10 cellular contexts compared by ENCODE assay signal in the genomic region with DNA sequence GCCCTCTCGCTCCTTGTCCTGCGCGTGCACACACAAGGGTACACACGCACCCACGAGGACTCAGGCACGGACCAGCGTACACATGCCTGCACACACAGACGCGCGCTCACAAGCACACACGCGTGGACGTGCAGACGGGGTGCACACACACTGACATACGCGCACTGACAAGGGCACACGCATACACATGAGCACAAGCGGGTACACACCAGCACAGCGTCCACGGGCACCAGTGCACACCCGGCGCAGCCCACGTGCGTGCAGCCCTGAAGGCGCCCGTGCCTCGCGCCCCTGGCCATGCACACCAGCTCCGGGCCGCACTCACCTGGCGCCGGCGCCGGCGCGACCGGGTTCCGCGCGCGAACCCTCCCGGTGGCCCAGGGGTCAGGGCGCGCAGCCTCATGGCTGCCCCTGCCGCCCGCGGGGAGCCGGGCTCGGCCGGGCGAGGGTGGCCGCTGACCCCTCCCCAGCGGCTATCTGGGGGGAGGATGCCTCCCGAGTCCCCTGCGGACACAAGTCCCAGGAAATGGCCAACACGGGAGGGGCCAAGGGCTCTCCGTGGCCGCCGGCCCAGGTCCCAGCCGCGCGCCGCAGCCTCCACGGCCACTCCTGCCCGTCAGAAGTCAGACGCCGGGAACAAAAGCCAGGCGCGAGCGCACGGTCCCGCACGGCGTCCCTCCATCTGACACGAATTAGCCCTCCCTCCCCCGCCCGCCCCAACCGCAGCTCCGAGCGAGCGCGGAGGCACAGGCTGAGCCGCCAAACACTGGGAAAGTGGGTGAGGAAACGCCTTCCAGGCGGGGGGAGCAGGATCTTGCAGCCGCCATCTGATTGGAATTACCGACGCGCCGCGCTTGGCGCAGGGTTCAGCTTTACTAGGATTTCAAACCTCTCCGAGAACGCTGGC. TPM values are rescaled to one million over a fixed set of nuclear protein-coding genes. Genes with fewer than 3 reads are reported as not detected.
DNase-seq lines count a peak whose midpoint lies in the region; TF ChIP-seq lines count a peak whose summit lies in the region.
"Had no signal": no experiment of that assay in that cellular context is flagged by ENCODE, and none has a peak within 500 bp of the region (broad histone marks: within the 10 kb centered on the region; RNA-seq: fewer than 3 reads in every experiment).

No MANE protein-coding gene starts in this region.

- H3K27ac ChIP-seq in esophagus (ENCODE audit: low read depth in 2 of 2, low read length in 1 of 2): no peak overlapping the region
- H3K27ac ChIP-seq in vagina: peak overlapping the region; percentile 43

- no peak for TF ChIP-seq CTCF in MCF 10A (IDR thresholded peaks at IDR 0.05; ENCODE audit: unreplicated experiment)
- no peak for TF ChIP-seq CTCF in vagina (IDR thresholded peaks at IDR 0.05)
- TF ChIP-seq CTCF in GM10266 (IDR thresholded peaks at IDR 0.05; ENCODE audit: control insufficient read depth, insufficient read depth, low read depth, missing control alignments): no peak

- no peak overlapping the region for H3K27ac Mint-ChIP-seq in MCF 10A (ENCODE audit: low read depth, unreplicated experiment)
- H3K27ac Mint-ChIP-seq: CD8-positive, alpha-beta memory T cell had no signal

- peaks cover 14% of the 10 kb centered on the region for H3K36me3 Mint-ChIP-seq in MCF 10A (ENCODE audit: insufficient read depth, unreplicated experiment)
- H3K36me3 Mint-ChIP-seq: CD8-positive, alpha-beta memory T cell had no signal

- CTCF ChIA-PET in MCF 10A (lab: Yijun Ruan, JAX): interaction anchor here (0.5 kb wide), 1 partner anchor 85 kb away, joined by 4 read pairs; no protein-coding TSS in a partner anchor

- no TSS peak for BruUV-seq in MCF 10A (replicated peaks; lab: Mats Ljungman, UMichigan)

- H3K4me1 ChIP-seq in esophagus (ENCODE audit: control insufficient read depth in 2 of 2, insufficient read depth in 2 of 2, low read length in 1 of 2): peaks cover 4 to 11% of the 10 kb centered on the region in 2 donors
- peaks cover 40% of the 10 kb centered on the region for H3K4me1 ChIP-seq in vagina

- H3K27me3 ChIP-seq in esophagus (ENCODE audit: control insufficient read depth in 1 of 2, insufficient read depth in 2 of 2, low read length in 2 of 2) (no peaks in the 10 kb centered on the region), vagina (no peaks in the 10 kb centered on the region)

- in situ Hi-C loops in T47D (cut with HindIII; ENCODE audit: low pct_unique_long_range_greater_than_20kb, low sequenced_read_pairs): no loop called here

- TF ChIP-seq POLR2A in vagina (IDR thresholded peaks at IDR 0.05): no peak

- H3K9me3 Mint-ChIP-seq in MCF 10A (ENCODE audit: unreplicated experiment): no peaks in the 10 kb centered on the region
- H3K9me3 Mint-ChIP-seq: central memory CD8-positive, alpha-beta T cell had no signal

- H3K9me3 ChIP-seq in esophagus (ENCODE audit: control insufficient read depth in 2 of 2, insufficient read depth in 1 of 2, low read depth in 1 of 2, low read length in 1 of 2) (peaks cover 0 to 3% of the 10 kb centered on the region in 2 donors), vagina (no peaks in the 10 kb centered on the region)

- peaks cover 19% of the 10 kb centered on the region for H3K4me1 Mint-ChIP-seq in MCF 10A (ENCODE audit: insufficient read depth, unreplicated experiment)
- H3K4me1 Mint-ChIP-seq: CD8-positive, alpha-beta memory T cell; central memory CD8-positive, alpha-beta T cell had no signal

- intact Hi-C loops in MCF 10A (cut with micrococcal nuclease): no loop called here
- intact Hi-C loops in vagina (cut with DNase I): no loop called here

- H3K36me3 ChIP-seq in esophagus (ENCODE audit: control insufficient read depth in 2 of 2, insufficient read depth in 2 of 2, low read length in 1 of 2) (no peaks in the 10 kb centered on the region), vagina (no peaks in the 10 kb centered on the region)

- peak overlapping the region; percentile 32 to 33 for H3K4me3 ChIP-seq in esophagus (ENCODE audit: low read depth in 1 of 2, low read length in 2 of 2)
- H3K4me3 ChIP-seq in vagina: peak overlapping the region; percentile 41 to 49

- POLR2A ChIA-PET in MCF 10A (lab: Yijun Ruan, JAX): no interaction called here

- DNase-seq in T47D (ENCODE audit: low read depth in 1 of 2, low spot score in 1 of 2): peak; percentile 79 to 82
- DNase-seq in MCF 10A (ENCODE audit: unreplicated experiment): no peak
- peak; percentile 55 for DNase-seq in mucosa of gallbladder (ENCODE audit: low spot score)
- DNase-seq in vagina (ENCODE audit: extremely low spot score in 2 of 2): no peak
- no peak for DNase-seq in NCI-H128 (lab: John Stamatoyannopoulos, UW; ENCODE audit: unreplicated experiment)
- no peak for DNase-seq in ureter (ENCODE audit: low spot score)
- no peak for DNase-seq in GM10266 (ENCODE audit: extremely low spot score)
- DNase-seq: CD8-positive, alpha-beta memory T cell had no signal

- no peak overlapping the region for H3K4me3 Mint-ChIP-seq in MCF 10A (ENCODE audit: unreplicated experiment)
- H3K4me3 Mint-ChIP-seq: CD8-positive, alpha-beta memory T cell; central memory CD8-positive, alpha-beta T cell had no signal

- H3K27me3 Mint-ChIP-seq in MCF 10A (ENCODE audit: insufficient read depth, unreplicated experiment): no peaks in the 10 kb centered on the region
- H3K27me3 Mint-ChIP-seq: central memory CD8-positive, alpha-beta T cell had no signal

- WGBS in esophagus, 2 donors: 17 to 18% methylated on average over 74 to 94 of the region's 94 CpGs

RNA-seq across cellular contexts. Expression of a gene that starts 45.0 kb away (rescaled TPM):
- total RNA-seq in MCF 10A (2022): 30.1 and 33.3 TPM in 2 replicates
- polyA plus RNA-seq in esophagus: 1 to 10 TPM; 2.7 to 3.4 TPM
- total RNA-seq in mucosa of gallbladder: 97.2 TPM
- total RNA-seq in vagina: 36.8 TPM
- total RNA-seq in ureter: 48.7 TPM
- polyA plus RNA-seq: CD8-positive, alpha-beta memory T cell had no signal

Comparison
In these comparisons a context has a peak if more than half of its experiments do, and no peak if none do; other contexts are left out.
1. DNase-seq: peak in T47D (2 of 2) and mucosa of gallbladder (single experiment); none in MCF 10A (single experiment), vagina (0 of 2), NCI-H128 (single experiment), ureter (single experiment) and GM10266 (single experiment).